In the genomic region with DNA sequence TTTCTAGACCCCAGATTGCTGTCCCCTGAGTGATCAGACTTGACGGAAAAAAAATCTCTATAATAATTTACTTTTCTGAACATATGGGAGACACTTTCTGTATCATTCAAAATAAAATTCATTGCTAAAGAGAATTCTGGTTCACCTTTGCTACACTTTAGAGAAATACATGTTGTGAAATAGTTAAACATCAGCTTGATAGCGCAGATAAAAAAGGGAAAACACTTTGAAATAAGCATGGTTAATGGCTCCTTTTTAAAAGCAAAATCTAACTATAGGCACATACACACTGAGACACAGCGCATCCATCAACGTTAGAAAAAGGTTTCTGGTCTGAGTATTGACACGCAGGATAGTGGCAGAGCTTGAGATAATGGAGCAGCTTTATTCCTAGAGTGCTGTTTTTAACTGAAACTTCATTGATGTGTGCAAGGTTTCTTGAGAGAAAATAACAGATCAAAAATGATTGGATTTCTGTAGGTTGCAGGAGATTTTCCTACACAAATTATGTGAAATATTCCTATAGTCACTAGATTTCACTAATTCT, we compare ENCODE assay signal across 20 cellular contexts.
DNase-seq lines count a peak whose midpoint lies in the region; ATAC-seq and TF ChIP-seq lines count a peak whose summit lies in the region.
"Had no signal": no experiment of that assay in that cellular context is flagged by ENCODE, and none has a peak within 500 bp of the region (broad histone marks: within the 10 kb centered on the region; RNA-seq: fewer than 3 reads in every experiment).

No MANE protein-coding gene starts in this region.

- H3K9ac ChIP-seq in IMR-90 (ENCODE audit: low read depth, low read length) (no peak overlapping the region), neuronal stem cell (ENCODE audit: low read depth, low read length, poor library complexity) (no peak overlapping the region)
- H3K9ac ChIP-seq: BLaER1 treated with 17β-estradiol and CSF1 and Interleukin-3, amounts not matched to agents 10 nM and 100 nM had no signal

- TF ChIP-seq POLR2A in IMR-90 (IDR thresholded peaks at IDR 0.05; ENCODE audit: low read depth, low read length) (no peak), right lobe of liver (IDR thresholded peaks at IDR 0.05) (no peak)

- in situ Hi-C loops in IMR-90 (cut with MboI; ENCODE audit: low sequenced_read_pairs): no loop called here

- BruUV-seq in IMR-90 (replicated peaks; lab: Mats Ljungman, UMichigan): no TSS peak

- no peak for ATAC-seq in GM23338
- ATAC-seq in IMR-90 (ENCODE audit: low read depth): no peak
- peak; percentile 69 to 82 (median 76) for ATAC-seq in right lobe of liver
- ATAC-seq in HG02623 (IDR thresholded peaks at IDR 0.05; ENCODE audit: unreplicated experiment): no peak
- ATAC-seq in natural killer cell: no peak
- ATAC-seq: CD8-positive, alpha-beta T cell had no signal

- no peak overlapping the region for H2AK9ac ChIP-seq in IMR-90 (replicated peaks; ENCODE audit: low read depth, low read length, poor library complexity)

- H3K4me1 Mint-ChIP-seq in GM23338: peaks cover 7% of the 10 kb centered on the region; the same call in 2 of the 3 replicates
- H3K4me1 Mint-ChIP-seq in natural killer cell: no peaks in the 10 kb centered on the region
- H3K4me1 Mint-ChIP-seq: B cell had no signal

- 0 out of 2 replicates have a peak overlapping the region, but pooled peaks have one; percentile 19 for H2AFZ ChIP-seq in GM23338
- H2AFZ ChIP-seq in IMR-90 (replicated peaks; ENCODE audit: low read length, poor library complexity): no peak overlapping the region
- peak overlapping the region; percentile 0 for H2AFZ ChIP-seq in neuronal stem cell (ENCODE audit: low read length)

- H3K14ac ChIP-seq in IMR-90 (replicated peaks; ENCODE audit: low read depth, low read length) (no peak overlapping the region), neuronal stem cell (ENCODE audit: low read length) (no peak overlapping the region)

- H3K4ac ChIP-seq in IMR-90 (ENCODE audit: low read depth, low read length): no peak overlapping the region
- H3K4ac ChIP-seq in neuronal stem cell (ENCODE audit: low read length): no peak overlapping the region

- H3K36me3 ChIP-seq in GM23338 (ENCODE audit: insufficient read depth) (no peaks in the 10 kb centered on the region), IMR-90 (ENCODE audit: control insufficient read depth, insufficient read depth, low read length) (no peaks in the 10 kb centered on the region), right lobe of liver (no peaks in the 10 kb centered on the region), neuronal stem cell (replicated peaks in 1 of 2; ENCODE audit: control insufficient read depth in 2 of 2, insufficient read depth in 2 of 2, low read length in 2 of 2) (no peaks in the 10 kb centered on the region)
- H3K36me3 ChIP-seq: BLaER1 treated with 17β-estradiol and CSF1 and Interleukin-3, amounts not matched to agents 10 nM and 100 nM had no signal

- DNase-seq in GM23338 (ENCODE audit: low spot score): no peak
- no peak for DNase-seq in IMR-90
- no peak for DNase-seq in right lobe of liver
- no peak for DNase-seq in neuronal stem cell (ENCODE audit: low spot score)
- DNase-seq in AG08395 (ENCODE audit: low spot score): no peak
- no peak for DNase-seq in activated T-cell treated with anti-CD3 and anti-CD28 coated beads for 4 hours
- no peak for DNase-seq in natural killer cell
- DNase-seq: 8988T; ACHN; AML-193; Caco-2; Calu3; CD4-positive, alpha-beta T cell; CD8-positive, alpha-beta T cell; DMS79 treated with DMSO at 0.1 percent for 48 hours; GF-D8 had no signal

- no peak overlapping the region for H2BK5ac ChIP-seq in IMR-90 (ENCODE audit: low read depth, low read length, poor library complexity, severe bottlenecking)
- no peak overlapping the region for H2BK5ac ChIP-seq in neuronal stem cell (ENCODE audit: low read length)

- dilution Hi-C loops in IMR-90 (cut with HindIII; ENCODE audit: low sequenced_read_pairs, unreplicated experiment): no loop called here

- H3K79me1 ChIP-seq in IMR-90 (ENCODE audit: low read depth in 1 of 2, low read length in 2 of 2) (no peaks in the 10 kb centered on the region), neuronal stem cell (ENCODE audit: low read depth, low read length) (no peaks in the 10 kb centered on the region)

- H3K9me3 ChIP-seq in IMR-90 (ENCODE audit: control insufficient read depth, insufficient read depth, low read length) (no peaks in the 10 kb centered on the region; the same call in 1 of the 2 replicates), right lobe of liver (no peaks in the 10 kb centered on the region), neuronal stem cell (replicated peaks in 1 of 2; ENCODE audit: control insufficient read depth in 2 of 2, insufficient read depth in 1 of 2, low read depth in 1 of 2, low read length in 2 of 2) (no peaks in the 10 kb centered on the region)
- H3K9me3 ChIP-seq: BLaER1 treated with 17β-estradiol and CSF1 and Interleukin-3, amounts not matched to agents 10 nM and 100 nM; Caco-2 had no signal

- H3K23ac ChIP-seq in IMR-90 (ENCODE audit: low read depth, low read length): no peak overlapping the region
- no peak overlapping the region for H3K23ac ChIP-seq in neuronal stem cell (ENCODE audit: low read depth, low read length, poor library complexity)

- no peak overlapping the region for H3K27ac Mint-ChIP-seq in GM23338
- no peak overlapping the region for H3K27ac Mint-ChIP-seq in natural killer cell
- H3K27ac Mint-ChIP-seq: B cell; CD4-positive, alpha-beta T cell; CD8-positive, alpha-beta T cell had no signal

- WGBS in IMR-90 (ENCODE audit: extremely low coverage in 2 of 2, insufficient read length in 1 of 2), 2 experiments: no CpG with 5 or more reads among the region's 5 CpGs
- WGBS in right lobe of liver (ENCODE audit: insufficient coverage, low coverage, low lambda C conversion rate, missing lambda C conversion rate): 39% methylated on average over 5 of the region's 5 CpGs
- WGBS in neuronal stem cell (ENCODE audit: extremely low coverage in 2 of 2, insufficient read length in 2 of 2, insufficient replicate concordance in 1 of 2), 2 donors: no CpG with 5 or more reads among the region's 5 CpGs

- CTCF ChIA-PET in IMR-90 (lab: Yijun Ruan, JAX): no interaction called here

- intact Hi-C loops in IMR-90 (cut with micrococcal nuclease): no loop called here
- intact Hi-C loops in right lobe of liver (cut with DNase I): no loop called here
- intact Hi-C loops in natural killer cell (cut with micrococcal nuclease): no loop called here

- H3K27me3 ChIP-seq in GM23338 (ENCODE audit: insufficient read depth) (no peaks in the 10 kb centered on the region), IMR-90 (ENCODE audit: control insufficient read depth, insufficient read depth, low read length) (no peaks in the 10 kb centered on the region), right lobe of liver (no peaks in the 10 kb centered on the region), neuronal stem cell (ENCODE audit: control insufficient read depth in 3 of 3, insufficient read depth in 3 of 3, low read depth in 1 of 3, low read length in 3 of 3) (no peaks in the 10 kb centered on the region)
- H3K27me3 ChIP-seq: BLaER1 treated with 17β-estradiol and CSF1 and Interleukin-3, amounts not matched to agents 10 nM and 100 nM had no signal

- H3K4me3 ChIP-seq in GM23338: no peak overlapping the region
- H3K4me3 ChIP-seq in IMR-90 (ENCODE audit: insufficient read depth, low read depth, low read length): no peak overlapping the region
- no peak overlapping the region for H3K4me3 ChIP-seq in right lobe of liver
- H3K4me3 ChIP-seq in neuronal stem cell (ENCODE audit: low read length in 2 of 2): no peak overlapping the region
- H3K4me3 ChIP-seq: BLaER1 treated with 17β-estradiol and CSF1 and Interleukin-3, amounts not matched to agents 10 nM and 100 nM had no signal

- H3K36me3 Mint-ChIP-seq in GM23338 (ENCODE audit: low read depth): no peaks in the 10 kb centered on the region
- H3K36me3 Mint-ChIP-seq in natural killer cell: no peaks in the 10 kb centered on the region
- H3K36me3 Mint-ChIP-seq: CD8-positive, alpha-beta T cell had no signal

- H3K4me3 Mint-ChIP-seq in GM23338: no peak overlapping the region
- H3K4me3 Mint-ChIP-seq in natural killer cell: no peak overlapping the region
- H3K4me3 Mint-ChIP-seq: B cell; CD4-positive, alpha-beta T cell; CD8-positive, alpha-beta T cell had no signal

- H4K91ac ChIP-seq in IMR-90 (ENCODE audit: insufficient read depth, low read depth, low read length): no peak overlapping the region
- no peak overlapping the region for H4K91ac ChIP-seq in neuronal stem cell (ENCODE audit: low read depth, low read length, poor library complexity)

- H4K8ac ChIP-seq in IMR-90 (ENCODE audit: low read depth in 2 of 2, low read length in 2 of 2) (no peak overlapping the region), neuronal stem cell (ENCODE audit: low read depth, low read length) (no peak overlapping the region)

- no peak for TF ChIP-seq RAD21 in IMR-90 (IDR thresholded peaks at IDR 0.05; ENCODE audit: low read length)

- peaks cover 3% of the 10 kb centered on the region; the same call in 1 of the 2 replicates for H3K9me2 ChIP-seq in GM23338 (ENCODE audit: insufficient read depth)

- no peaks in the 10 kb centered on the region for H3F3A ChIP-seq in GM23338 (replicated peaks; ENCODE audit: low read depth)

- H3K9me3 Mint-ChIP-seq in GM23338 (no peaks in the 10 kb centered on the region), natural killer cell (peaks cover 9 to 13% of the 10 kb centered on the region in 2 donors)
- H3K9me3 Mint-ChIP-seq: CD4-positive, alpha-beta T cell; CD8-positive, alpha-beta T cell had no signal

- no peaks in the 10 kb centered on the region for H4K20me1 ChIP-seq in GM23338 (replicated peaks; ENCODE audit: insufficient read depth)
- H4K20me1 ChIP-seq in IMR-90 (ENCODE audit: insufficient read depth, low read length): no peaks in the 10 kb centered on the region
- H4K20me1 ChIP-seq: BLaER1 treated with 17β-estradiol and CSF1 and Interleukin-3, amounts not matched to agents 10 nM and 100 nM had no signal

- no peak for TF ChIP-seq CTCF in GM23338 (conservative IDR thresholded peaks at IDR 0.05; ENCODE audit: low read depth in 2 of 2)
- no peak for TF ChIP-seq CTCF in IMR-90 (conservative IDR thresholded peaks at IDR 0.05; ENCODE audit: low read depth, low read length)
- no peak for TF ChIP-seq CTCF in right lobe of liver (IDR thresholded peaks at IDR 0.05)
- no peak for TF ChIP-seq CTCF in natural killer cell (IDR thresholded peaks at IDR 0.05)

- H2BK20ac ChIP-seq in IMR-90 (ENCODE audit: low read depth, low read length): no peak overlapping the region

- no peaks in the 10 kb centered on the region for H3K9me1 ChIP-seq in IMR-90 (ENCODE audit: insufficient read depth, low read length)

- H3K27me3 Mint-ChIP-seq in GM23338 (ENCODE audit: insufficient read depth, low read depth, poor library complexity) (no peaks in the 10 kb centered on the region), natural killer cell (ENCODE audit: low read depth in 2 of 2) (no peaks in the 10 kb centered on the region)
- H3K27me3 Mint-ChIP-seq: B cell; CD4-positive, alpha-beta T cell had no signal

- H2AK5ac ChIP-seq in IMR-90 (ENCODE audit: low read depth, low read length) (no peak overlapping the region), neuronal stem cell (ENCODE audit: low read depth, low read length) (no peak overlapping the region)

- H2BK15ac ChIP-seq in IMR-90 (ENCODE audit: low read depth, low read length): no peak overlapping the region
- H2BK15ac ChIP-seq in neuronal stem cell (ENCODE audit: low read length): no peak overlapping the region

- POLR2A ChIA-PET in IMR-90 (lab: Charles Lee; ENCODE audit: unreplicated experiment): no interaction called here

- no peak overlapping the region for H3K18ac ChIP-seq in IMR-90 (ENCODE audit: low read depth, low read length)
- H3K18ac ChIP-seq in neuronal stem cell (ENCODE audit: low read length): no peak overlapping the region

- H3K4me2 ChIP-seq in GM23338 (no peak overlapping the region), IMR-90 (ENCODE audit: low read depth, low read length) (no peak overlapping the region), neuronal stem cell (ENCODE audit: insufficient read depth, low read length, poor library complexity, severe bottlenecking) (no peak overlapping the region)

- H4K5ac ChIP-seq in IMR-90 (ENCODE audit: low read depth, low read length): no peak overlapping the region

- H3K4me1 ChIP-seq in GM23338 (ENCODE audit: insufficient read depth) (no peaks in the 10 kb centered on the region), IMR-90 (ENCODE audit: control insufficient read depth, insufficient read depth, low read length) (no peaks in the 10 kb centered on the region), right lobe of liver (peaks cover 0 to 21% (median 0%) of the 10 kb centered on the region in 4 donors), neuronal stem cell (ENCODE audit: control insufficient read depth in 2 of 2, insufficient read depth in 1 of 2, low read depth in 1 of 2, low read length in 2 of 2) (peaks cover 0 to 18% of the 10 kb centered on the region in 2 donors)
- H3K4me1 ChIP-seq: Caco-2 had no signal

- no peak overlapping the region for H3K56ac ChIP-seq in IMR-90 (ENCODE audit: extremely low read depth, insufficient read depth, low read length)

- no peak overlapping the region for H2BK12ac ChIP-seq in neuronal stem cell (ENCODE audit: low read length)

- H3K27ac ChIP-seq in GM23338 (ENCODE audit: low read depth) (no peak overlapping the region), IMR-90 (ENCODE audit: insufficient read depth, low read length) (no peak overlapping the region), right lobe of liver (peak overlapping the region in 2 of 3 donors; percentile 5 to 11), neuronal stem cell (replicated peaks; ENCODE audit: low read length) (no peak overlapping the region)
- H3K27ac ChIP-seq: BLaER1 treated with 17β-estradiol and CSF1 and Interleukin-3, amounts not matched to agents 10 nM and 100 nM; C4-2B had no signal

- no peaks in the 10 kb centered on the region for H3K79me2 ChIP-seq in GM23338 (replicated peaks; ENCODE audit: insufficient read depth)

- H2BK120ac ChIP-seq in IMR-90 (ENCODE audit: low read depth, low read length) (no peak overlapping the region), neuronal stem cell (ENCODE audit: low read depth, low read length) (no peak overlapping the region)

Comparison
In these comparisons a context has a peak if more than half of its experiments do, and no peak if none do; other contexts are left out.
1. ATAC-seq: peak in right lobe of liver (4 of 4); none in GM23338 (single experiment), IMR-90 (single experiment), HG02623 (single experiment) and natural killer cell (0 of 3).
2. H3K27ac ChIP-seq: peak in right lobe of liver (2 of 3); none in GM23338 (single experiment), IMR-90 (single experiment) and neuronal stem cell (single experiment).